ENCODE assay signal across 15 cellular contexts in the genomic region with DNA sequence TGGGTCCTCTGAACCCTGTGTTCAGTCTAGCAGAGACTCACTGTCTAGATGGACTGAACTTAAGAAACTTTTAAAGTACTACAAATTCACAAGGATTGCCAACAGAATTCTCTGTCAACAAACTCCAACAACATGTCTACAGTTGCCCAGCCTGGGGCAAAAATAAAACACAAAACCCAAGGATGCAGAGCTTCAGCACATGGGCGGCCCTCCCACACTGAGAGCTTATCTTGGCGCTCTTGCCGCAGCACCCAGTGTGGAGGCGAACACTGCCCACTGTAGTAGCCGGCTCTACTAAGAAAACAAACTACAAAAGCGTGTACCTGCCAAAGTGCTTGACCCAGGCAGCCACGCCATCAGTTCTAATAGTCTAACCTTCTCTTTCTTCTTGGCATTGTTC.
"Had no signal": no experiment of that assay in that cellular context is flagged by ENCODE, and none has a peak within 500 bp of the region (broad histone marks: within the 10 kb centered on the region; RNA-seq: fewer than 3 reads in every experiment).

No MANE protein-coding gene starts in this region.

- DNase-seq: activated CD4-positive, alpha-beta T cell treated with anti-CD3 and anti-CD28 coated beads for 1 hour; activated CD4-positive, alpha-beta T cell treated with anti-CD3 and anti-CD28 coated beads, Interleukin-2, amount 50 U/mL, for 4 hours; activated naive CD4-positive, alpha-beta T cell; activated naive CD8-positive, alpha-beta T cell treated with anti-CD3 and anti-CD28 coated beads, Interleukin-2, amount 10 ng/mL, durations not matched to agents 7 days and 5 days; activated T-cell treated with anti-CD3 and anti-CD28 coated beads for 4 hours; foreskin fibroblast; glutamatergic neuron; hypothalamus; sigmoid colon; stimulated activated CD4-positive, alpha-beta T cell treated with anti-CD3 and anti-CD28 coated beads, Interleukin-12 subunit alpha, Interleukin-12 subunit beta, amount 100 ng/mL, for 4 hours; stimulated activated CD4-positive, alpha-beta T cell treated with anti-CD3 and anti-CD28 coated beads, Interleukin-2, amount 100 ng/mL, for 24 hours; T-cell; transverse colon had no signal

- H3K9me3 ChIP-seq: sigmoid colon, transverse colon had no signal

- H3K27ac ChIP-seq: sigmoid colon, SK-N-MC, transverse colon, VCaP had no signal

- ATAC-seq: T-cell had no signal

- H3K4me3 ChIP-seq: sigmoid colon, SK-N-MC, transverse colon had no signal

- H3K27me3 ChIP-seq: sigmoid colon, transverse colon had no signal
